ENCODE assay signal across 1 cellular context in genomic region chr13:74206061-74206561, GRCh38.
A peak's percentile ranks its signal among the peaks of the same experiment; 100 is the strongest.
TF ChIP-seq lines count a peak whose summit lies in the region.

No MANE protein-coding gene starts in this region.

TF ChIP-seq in SK-N-SH, 30 proteins besides CTCF, POLR2A, EP300 and RAD21 (continued from another document):
- TF ChIP-seq REST (IDR thresholded peaks at IDR 0.05; ENCODE audit: low read depth, low read length) (no peak), USF1 (IDR thresholded peaks at IDR 0.05; ENCODE audit: borderline replicate concordance, low read depth) (no peak), GATA2 (CRISPR knock-in tag; IDR thresholded peaks at IDR 0.05) (no peak), FOXM1 (IDR thresholded peaks at IDR 0.05; ENCODE audit: low read depth) (no peak), NFIC (IDR thresholded peaks at IDR 0.05; ENCODE audit: borderline replicate concordance) (peak; percentile 62), FOSL2 (IDR thresholded peaks at IDR 0.05; ENCODE audit: borderline replicate concordance, low read depth) (no peak), RFX5 (IDR thresholded peaks at IDR 0.05; ENCODE audit: low read length) (no peak), EZH2phosphoT487 (IDR thresholded peaks at IDR 0.05; ENCODE audit: borderline replicate concordance, low read depth) (no peak), POLR2AphosphoS5 (IDR thresholded peaks at IDR 0.05; ENCODE audit: low read depth, low read length) (no peak), TEAD4 (IDR thresholded peaks at IDR 0.05; ENCODE audit: borderline replicate concordance, insufficient read depth) (0 out of 2 replicates have a peak, but pooled peaks have one; percentile 50), ELF1 (IDR thresholded peaks at IDR 0.05) (no peak), TAF1 (IDR thresholded peaks at IDR 0.05; ENCODE audit: borderline replicate concordance, low read depth, low read length) (no peak), TCF12 (IDR thresholded peaks at IDR 0.05) (peak; percentile 64), IRF3 (IDR thresholded peaks at IDR 0.05; ENCODE audit: low read depth, low read length) (no peak), ZBTB33 (IDR thresholded peaks at IDR 0.05; ENCODE audit: borderline replicate concordance, low read depth) (no peak)
TF ChIP-seq in SK-N-SH: peak in this region for 5.
